ENCODE assay signal across 16 cellular contexts in genomic region chr20:24701668-24702067, GRCh38.
"Had no signal": no experiment of that assay in that cellular context is flagged by ENCODE, and none has a peak within 500 bp of the region (broad histone marks: within the 10 kb centered on the region; RNA-seq: fewer than 3 reads in every experiment).

No MANE protein-coding gene starts in this region.

- ATAC-seq: activated CD8-positive, alpha-beta T cell treated with anti-CD3 and anti-CD28 coated beads for 36 hours; activated naive CD4-positive, alpha-beta T cell treated with anti-CD3 and anti-CD28 coated beads, Interleukin-2, amount 50 U/mL, for 72 hours; activated T-cell treated with anti-CD3 and anti-CD28 coated beads, Interleukin-2, amount 50 U/mL, for 72 hours; T-cell had no signal

- DNase-seq: activated B cell treated with CpG ODN at 0.5 μM for 24 hours; activated CD4-positive, alpha-beta T cell treated with anti-CD3 and anti-CD28 coated beads for 4 hours; activated CD8-positive, alpha-beta T cell treated with anti-CD3 and anti-CD28 coated beads for 36 hours; activated gamma-delta T cell; activated T-cell treated with anti-CD3 and anti-CD28 coated beads, Interleukin-2, amount 50 U/mL, for 72 hours; dermis blood vessel endothelial cell; effector memory CD4-positive, alpha-beta T cell; nephron progenitor cell; occipital lobe; retina; stimulated activated CD4-positive, alpha-beta T cell treated with anti-CD3 and anti-CD28 coated beads, Interleukin-12 subunit alpha, Interleukin-12 subunit beta, amount 100 ng/mL, for 4 hours; stimulated activated CD4-positive, alpha-beta T cell treated with anti-CD3 and anti-CD28 coated beads, Interleukin-1b, Interleukin-23, amount 100 ng/mL, for 48 hours; stimulated activated naive CD4-positive, alpha-beta T cell treated with Interleukin-2 at 50 U/mL for 16 hours; T-cell; thyroid gland had no signal
